Comparison of ENCODE assay signal across 20 cellular contexts in genomic region chr1:39562886-39563285, GRCh38. TPM values are rescaled to one million over a fixed set of nuclear protein-coding genes. Genes with fewer than 3 reads are reported as not detected.
DNase-seq lines count a peak whose midpoint lies in the region; ATAC-seq and TF ChIP-seq lines count a peak whose summit lies in the region.
"Had no signal": no experiment of that assay in that cellular context is flagged by ENCODE, and none has a peak within 500 bp of the region (broad histone marks: within the 10 kb centered on the region; RNA-seq: fewer than 3 reads in every experiment).

No MANE protein-coding gene starts in this region.

- ATAC-seq in activated CD8-positive, alpha-beta T cell treated with anti-CD3 and anti-CD28 coated beads for 36 hours, result no peak
- no peak for ATAC-seq in activated CD8-positive, alpha-beta T cell treated with anti-CD3 and anti-CD28 coated beads, Interleukin-2, amount 10 ng/mL, durations not matched to agents 7 days and 5 days
- no peak for ATAC-seq in CD4-positive, alpha-beta T cell (ENCODE audit: poor library complexity)

- H3K36me3 ChIP-seq in SK-N-SH (replicated peaks in 1 of 2; ENCODE audit: control insufficient read depth in 1 of 2, insufficient read depth in 2 of 2, low read length in 1 of 2), result peaks cover 75 to 80% of the 10 kb centered on the region in 2 experiments

- H4K20me1 ChIP-seq in SK-N-SH (ENCODE audit: insufficient read depth), result peaks cover 32% of the 10 kb centered on the region

- H3K27me3 ChIP-seq in CD4-positive, alpha-beta T cell (ENCODE audit: control insufficient read depth, insufficient read depth, low read length), result no peaks in the 10 kb centered on the region
- H3K27me3 ChIP-seq in SK-N-SH (ENCODE audit: insufficient read depth), result no peaks in the 10 kb centered on the region
- H3K27me3 ChIP-seq: Peyer's patch had no signal

- 94% methylated on average over 3 of the region's 3 CpGs for WGBS in SK-N-SH (ENCODE audit: low lambda C conversion rate)

- CTCF ChIA-PET in activated CD8-positive, alpha-beta T cell treated with anti-CD3 and anti-CD28 coated beads for 36 hours (lab: Charles Lee), result interaction anchor here (1.2 to 1.5 kb wide), 2 partner anchors 13 to 24 kb away, joined by 3 to 5 read pairs; no protein-coding TSS in a partner anchor
- CTCF ChIA-PET in activated CD8-positive, alpha-beta T cell treated with anti-CD3 and anti-CD28 coated beads, Interleukin-2, amount 10 ng/mL, durations not matched to agents 7 days and 5 days (lab: Charles Lee), result interaction anchor here (1.0 kb wide), 1 partner anchor 10 kb away, joined by 3 read pairs; no protein-coding TSS in a partner anchor
- CTCF ChIA-PET in CD4-positive, alpha-beta T cell (lab: Charles Lee), result no interaction called here
- CTCF ChIA-PET in SK-N-SH (lab: Yijun Ruan, JAX), result no interaction called here

- no peak overlapping the region for H3K27ac ChIP-seq in CD4-positive, alpha-beta T cell (ENCODE audit: low read depth, low read length)
- no peak overlapping the region for H3K27ac ChIP-seq in SK-N-SH (ENCODE audit: low read depth in 2 of 2, low read length in 1 of 2)

- no peak overlapping the region for H3K4me3 ChIP-seq in SK-N-SH (ENCODE audit: low read depth in 2 of 2, low read length in 1 of 2)
- H3K4me3 ChIP-seq: Peyer's patch had no signal

- TF ChIP-seq CTCF in activated CD8-positive, alpha-beta T cell treated with anti-CD3 and anti-CD28 coated beads for 36 hours (IDR thresholded peaks at IDR 0.05), result no peak
- TF ChIP-seq CTCF in CD4-positive, alpha-beta T cell (IDR thresholded peaks at IDR 0.05), result no peak
- TF ChIP-seq CTCF in nephron progenitor cell (IDR thresholded peaks at IDR 0.05), result no peak
- TF ChIP-seq CTCF in SK-N-SH (IDR thresholded peaks at IDR 0.05), result no peak

- TF ChIP-seq EP300 in SK-N-SH (IDR thresholded peaks at IDR 0.05; ENCODE audit: borderline replicate concordance in 1 of 2, low read depth in 1 of 2, low read length in 1 of 2), result no peak

- no peak overlapping the region for H2AFZ ChIP-seq in SK-N-SH (ENCODE audit: low read depth)

- no peak overlapping the region for H3K4me2 ChIP-seq in SK-N-SH

- peaks cover 90% of the 10 kb centered on the region for H3K36me3 Mint-ChIP-seq in activated CD8-positive, alpha-beta T cell treated with anti-CD3 and anti-CD28 coated beads for 36 hours (ENCODE audit: low read depth)
- peaks cover 89% of the 10 kb centered on the region for H3K36me3 Mint-ChIP-seq in activated CD8-positive, alpha-beta T cell treated with anti-CD3 and anti-CD28 coated beads, Interleukin-2, amount 10 ng/mL, durations not matched to agents 7 days and 5 days (ENCODE audit: low read depth)
- peaks cover 88% of the 10 kb centered on the region for H3K36me3 Mint-ChIP-seq in CD4-positive, alpha-beta T cell (ENCODE audit: low read depth)
- peaks cover 93% of the 10 kb centered on the region for H3K36me3 Mint-ChIP-seq in nephron progenitor cell (ENCODE audit: low read depth)

- H3F3A ChIP-seq in SK-N-SH (replicated peaks; ENCODE audit: insufficient read depth), result peaks cover 21% of the 10 kb centered on the region

- H3K4me1 ChIP-seq in SK-N-SH (ENCODE audit: control insufficient read depth in 1 of 2, insufficient read depth in 2 of 2, low read depth in 1 of 2, low read length in 1 of 2), result no peaks in the 10 kb centered on the region; a peak in 1 of 4 replicates

- no peaks in the 10 kb centered on the region for H3K27me3 Mint-ChIP-seq in activated CD8-positive, alpha-beta T cell treated with anti-CD3 and anti-CD28 coated beads for 36 hours
- H3K27me3 Mint-ChIP-seq in activated CD8-positive, alpha-beta T cell treated with anti-CD3 and anti-CD28 coated beads, Interleukin-2, amount 10 ng/mL, durations not matched to agents 7 days and 5 days (ENCODE audit: low read depth), result no peaks in the 10 kb centered on the region
- no peaks in the 10 kb centered on the region for H3K27me3 Mint-ChIP-seq in CD4-positive, alpha-beta T cell
- peaks cover 6% of the 10 kb centered on the region for H3K27me3 Mint-ChIP-seq in nephron progenitor cell (ENCODE audit: low read depth, poor library complexity)
- H3K27me3 Mint-ChIP-seq: B cell, IgD-negative memory B cell had no signal

- POLR2A ChIA-PET in activated CD8-positive, alpha-beta T cell treated with anti-CD3 and anti-CD28 coated beads for 36 hours (lab: Charles Lee), result interaction anchor here (0.5 to 7.8 kb wide), 2 partner anchors 11 to 157 kb away, joined by 3 to 86 read pairs; partner anchors contain the start of gene PABPC4
- POLR2A ChIA-PET in activated CD8-positive, alpha-beta T cell treated with anti-CD3 and anti-CD28 coated beads, Interleukin-2, amount 10 ng/mL, durations not matched to agents 7 days and 5 days (lab: Charles Lee), result interaction anchor here (0.7 to 1.8 kb wide), 2 partner anchors 11 to 13 kb away, joined by 3 to 7 read pairs; no protein-coding TSS in a partner anchor
- POLR2A ChIA-PET in CD4-positive, alpha-beta T cell (lab: Charles Lee), result no interaction called here
- POLR2A ChIA-PET in SK-N-SH (lab: Yijun Ruan, JAX), result interaction anchor here (1.3 kb wide), 1 partner anchor 11 kb away, joined by 6 read pairs; no protein-coding TSS in a partner anchor

- H3K9me3 Mint-ChIP-seq in activated CD8-positive, alpha-beta T cell treated with anti-CD3 and anti-CD28 coated beads for 36 hours, result no peaks in the 10 kb centered on the region
- H3K9me3 Mint-ChIP-seq in activated CD8-positive, alpha-beta T cell treated with anti-CD3 and anti-CD28 coated beads, Interleukin-2, amount 10 ng/mL, durations not matched to agents 7 days and 5 days (ENCODE audit: insufficient read depth), result no peaks in the 10 kb centered on the region
- no peaks in the 10 kb centered on the region for H3K9me3 Mint-ChIP-seq in CD4-positive, alpha-beta T cell
- no peaks in the 10 kb centered on the region for H3K9me3 Mint-ChIP-seq in nephron progenitor cell
- H3K9me3 Mint-ChIP-seq: CD14-positive monocyte had no signal

- DNase-seq in activated CD8-positive, alpha-beta T cell treated with anti-CD3 and anti-CD28 coated beads for 36 hours, result no peak
- no peak for DNase-seq in activated CD8-positive, alpha-beta T cell treated with anti-CD3 and anti-CD28 coated beads, Interleukin-2, amount 10 ng/mL, durations not matched to agents 7 days and 5 days
- no peak for DNase-seq in CD4-positive, alpha-beta T cell
- DNase-seq in NCI-H82 (lab: John Stamatoyannopoulos, UW), result peak; percentile 88
- no peak for DNase-seq in nephron progenitor cell
- DNase-seq in SK-N-SH, result no peak
- DNase-seq in RKO (ENCODE audit: low spot score), result no peak
- no peak for DNase-seq in head of caudate nucleus
- DNase-seq: DND-41, H7, MV-4-11, NCI-H1105 treated with DMSO at 0.1 percent for 48 hours, NCI-H2029 treated with DMSO at 0.1 percent for 48 hours, NCI-H226, NCI-H524, NCI-H774, Peyer's patch had no signal

- peak overlapping the region; percentile 54 for H3K27ac Mint-ChIP-seq in activated CD8-positive, alpha-beta T cell treated with anti-CD3 and anti-CD28 coated beads for 36 hours
- H3K27ac Mint-ChIP-seq in activated CD8-positive, alpha-beta T cell treated with anti-CD3 and anti-CD28 coated beads, Interleukin-2, amount 10 ng/mL, durations not matched to agents 7 days and 5 days, result no peak overlapping the region
- H3K27ac Mint-ChIP-seq in CD4-positive, alpha-beta T cell, result peak overlapping the region; percentile 17
- peak overlapping the region; percentile 73 for H3K27ac Mint-ChIP-seq in nephron progenitor cell
- H3K27ac Mint-ChIP-seq: B cell had no signal

- H3K79me2 ChIP-seq in SK-N-SH (ENCODE audit: insufficient read depth), result peaks cover 23% of the 10 kb centered on the region

- no peak overlapping the region for H3K4me3 Mint-ChIP-seq in activated CD8-positive, alpha-beta T cell treated with anti-CD3 and anti-CD28 coated beads for 36 hours
- no peak overlapping the region for H3K4me3 Mint-ChIP-seq in activated CD8-positive, alpha-beta T cell treated with anti-CD3 and anti-CD28 coated beads, Interleukin-2, amount 10 ng/mL, durations not matched to agents 7 days and 5 days
- H3K4me3 Mint-ChIP-seq in CD4-positive, alpha-beta T cell, result no peak overlapping the region
- no peak overlapping the region for H3K4me3 Mint-ChIP-seq in nephron progenitor cell
- H3K4me3 Mint-ChIP-seq: B cell, CD14-positive monocyte, IgD-negative memory B cell had no signal

- intact Hi-C loops in activated CD8-positive, alpha-beta T cell treated with anti-CD3 and anti-CD28 coated beads for 36 hours (cut with micrococcal nuclease), result no loop called here
- intact Hi-C loops in CD4-positive, alpha-beta T cell (cut with DNase I, micrococcal nuclease), result no loop called here
- intact Hi-C loops in head of caudate nucleus (cut with DNase I), result no loop called here

- no peaks in the 10 kb centered on the region for H3K9me3 ChIP-seq in CD4-positive, alpha-beta T cell (ENCODE audit: control insufficient read depth, low read length)
- no peaks in the 10 kb centered on the region for H3K9me3 ChIP-seq in SK-N-SH
- H3K9me3 ChIP-seq: Peyer's patch had no signal

- no peak overlapping the region for H3K9ac ChIP-seq in SK-N-SH

- peaks cover 13% of the 10 kb centered on the region for H3K4me1 Mint-ChIP-seq in activated CD8-positive, alpha-beta T cell treated with anti-CD3 and anti-CD28 coated beads for 36 hours (ENCODE audit: low read depth)
- peaks cover 21% of the 10 kb centered on the region for H3K4me1 Mint-ChIP-seq in activated CD8-positive, alpha-beta T cell treated with anti-CD3 and anti-CD28 coated beads, Interleukin-2, amount 10 ng/mL, durations not matched to agents 7 days and 5 days (ENCODE audit: low read depth)
- peaks cover 20% of the 10 kb centered on the region for H3K4me1 Mint-ChIP-seq in CD4-positive, alpha-beta T cell (ENCODE audit: low read depth)
- H3K4me1 Mint-ChIP-seq in nephron progenitor cell, result peaks cover 12% of the 10 kb centered on the region

- TF ChIP-seq RAD21 in SK-N-SH (IDR thresholded peaks at IDR 0.05; ENCODE audit: low read length), result no peak

- H3K9me2 ChIP-seq in SK-N-SH, result no peaks in the 10 kb centered on the region

TF ChIP-seq in SK-N-SH, 30 proteins besides CTCF, POLR2A, EP300 and RAD21:
- TF ChIP-seq YY1 (IDR thresholded peaks at IDR 0.05; ENCODE audit: low read depth), result no peak

RNA-seq across cellular contexts. Expression of gene PABPC4, which starts 13.7 kb away (rescaled TPM):
- 100 to 1,000 TPM; 365 to 372 TPM for total RNA-seq in activated CD8-positive, alpha-beta T cell treated with anti-CD3 and anti-CD28 coated beads for 36 hours
- total RNA-seq in activated CD8-positive, alpha-beta T cell treated with anti-CD3 and anti-CD28 coated beads, Interleukin-2, amount 10 ng/mL, durations not matched to agents 7 days and 5 days, result 100 to 1,000 TPM; 199 to 207 TPM
- 100 to 1,000 TPM; 343 to 348 TPM for total RNA-seq in CD4-positive, alpha-beta T cell
- 63.0 and 68.8 TPM in 2 replicates for polyA plus RNA-seq in SK-N-SH (2012; rRNA removed)
- 71.5 and 73.9 TPM in 2 replicates for polyA plus RNA-seq in SK-N-SH (2012; cell fraction: cytosol; rRNA removed)
- 273 and 297 TPM in 2 replicates for polyA plus RNA-seq in SK-N-SH (2012; cell fraction: nucleus; rRNA removed)

Comparison
In these comparisons a context has a peak if more than half of its experiments do, and no peak if none do; other contexts are left out.
1. CTCF ChIA-PET loops: an anchor here in activated CD8-positive, alpha-beta T cell treated with anti-CD3 and anti-CD28 coated beads for 36 hours (1.2 to 1.5 kb wide) and activated CD8-positive, alpha-beta T cell treated with anti-CD3 and anti-CD28 coated beads, Interleukin-2, amount 10 ng/mL, durations not matched to agents 7 days and 5 days (1.0 kb wide); none called in CD4-positive, alpha-beta T cell and SK-N-SH.